Comparison of ENCODE assay signal across 1 cellular context in genomic region chr1:157043685-157044084, GRCh38.
TF ChIP-seq lines count a peak whose summit lies in the region.

No MANE protein-coding gene starts in this region.

TF ChIP-seq in K562, 482 proteins besides CTCF, POLR2A, EP300 and RAD21:
- TF ChIP-seq KAT2B (IDR thresholded peaks at IDR 0.05; ENCODE audit: low read depth, low read length): no peak
- TF ChIP-seq CXXC5 (CRISPR knock-in tag; IDR thresholded peaks at IDR 0.05): no peak
- TF ChIP-seq PHF21A (IDR thresholded peaks at IDR 0.05; ENCODE audit: borderline replicate concordance, low read depth): no peak
- no peak for TF ChIP-seq ZNF766 (CRISPR knock-in tag; conservative IDR thresholded peaks at IDR 0.05)
- TF ChIP-seq, protein P1, sequence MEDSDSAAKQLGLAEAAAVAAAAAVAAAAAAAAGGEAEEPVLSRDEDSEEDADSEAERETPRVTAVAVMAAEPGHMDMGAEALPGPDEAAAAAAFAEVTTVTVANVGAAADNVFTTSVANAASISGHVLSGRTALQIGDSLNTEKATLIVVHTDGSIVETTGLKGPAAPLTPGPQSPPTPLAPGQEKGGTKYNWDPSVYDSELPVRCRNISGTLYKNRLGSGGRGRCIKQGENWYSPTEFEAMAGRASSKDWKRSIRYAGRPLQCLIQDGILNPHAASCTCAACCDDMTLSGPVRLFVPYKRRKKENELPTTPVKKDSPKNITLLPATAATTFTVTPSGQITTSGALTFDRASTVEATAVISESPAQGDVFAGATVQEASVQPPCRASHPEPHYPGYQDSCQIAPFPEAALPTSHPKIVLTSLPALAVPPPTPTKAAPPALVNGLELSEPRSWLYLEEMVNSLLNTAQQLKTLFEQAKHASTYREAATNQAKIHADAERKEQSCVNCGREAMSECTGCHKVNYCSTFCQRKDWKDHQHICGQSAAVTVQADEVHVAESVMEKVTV (CRISPR knock-in tag; IDR thresholded peaks at IDR 0.05): no peak
- no peak for TF ChIP-seq TRIM25 (IDR thresholded peaks at IDR 0.05; ENCODE audit: borderline replicate concordance)
- TF ChIP-seq KDM5B (IDR thresholded peaks at IDR 0.05; ENCODE audit: insufficient replicate concordance, low read depth, low read length): no peak
- TF ChIP-seq ZNF512 (tag; IDR thresholded peaks at IDR 0.05): no peak
- TF ChIP-seq ZNF444 (CRISPR knock-in tag; IDR thresholded peaks at IDR 0.05): no peak
- TF ChIP-seq, protein P2, sequence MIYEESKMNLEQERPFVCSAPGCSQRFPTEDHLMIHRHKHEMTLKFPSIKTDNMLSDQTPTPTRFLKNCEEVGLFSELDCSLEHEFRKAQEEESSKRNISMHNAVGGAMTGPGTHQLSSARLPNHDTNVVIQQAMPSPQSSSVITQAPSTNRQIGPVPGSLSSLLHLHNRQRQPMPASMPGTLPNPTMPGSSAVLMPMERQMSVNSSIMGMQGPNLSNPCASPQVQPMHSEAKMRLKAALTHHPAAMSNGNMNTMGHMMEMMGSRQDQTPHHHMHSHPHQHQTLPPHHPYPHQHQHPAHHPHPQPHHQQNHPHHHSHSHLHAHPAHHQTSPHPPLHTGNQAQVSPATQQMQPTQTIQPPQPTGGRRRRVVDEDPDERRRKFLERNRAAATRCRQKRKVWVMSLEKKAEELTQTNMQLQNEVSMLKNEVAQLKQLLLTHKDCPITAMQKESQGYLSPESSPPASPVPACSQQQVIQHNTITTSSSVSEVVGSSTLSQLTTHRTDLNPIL (CRISPR knock-in tag; IDR thresholded peaks at IDR 0.05): no peak
- TF ChIP-seq MED1 (CRISPR knock-in tag; IDR thresholded peaks at IDR 0.05; ENCODE audit: borderline replicate concordance): no peak
- no peak for TF ChIP-seq HMG20A (CRISPR knock-in tag; conservative IDR thresholded peaks at IDR 0.05)
- no peak for TF ChIP-seq ZNF124 (CRISPR knock-in tag; IDR thresholded peaks at IDR 0.05)
- TF ChIP-seq, protein P3, sequence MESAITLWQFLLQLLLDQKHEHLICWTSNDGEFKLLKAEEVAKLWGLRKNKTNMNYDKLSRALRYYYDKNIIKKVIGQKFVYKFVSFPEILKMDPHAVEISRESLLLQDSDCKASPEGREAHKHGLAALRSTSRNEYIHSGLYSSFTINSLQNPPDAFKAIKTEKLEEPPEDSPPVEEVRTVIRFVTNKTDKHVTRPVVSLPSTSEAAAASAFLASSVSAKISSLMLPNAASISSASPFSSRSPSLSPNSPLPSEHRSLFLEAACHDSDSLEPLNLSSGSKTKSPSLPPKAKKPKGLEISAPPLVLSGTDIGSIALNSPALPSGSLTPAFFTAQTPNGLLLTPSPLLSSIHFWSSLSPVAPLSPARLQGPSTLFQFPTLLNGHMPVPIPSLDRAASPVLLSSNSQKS (CRISPR knock-in tag; IDR thresholded peaks at IDR 0.05): no peak
- TF ChIP-seq CBX3 (IDR thresholded peaks at IDR 0.05; ENCODE audit: borderline replicate concordance in 1 of 2, low read length in 2 of 2): no peak
